26 cellular contexts compared by ENCODE assay signal in the genomic region with DNA sequence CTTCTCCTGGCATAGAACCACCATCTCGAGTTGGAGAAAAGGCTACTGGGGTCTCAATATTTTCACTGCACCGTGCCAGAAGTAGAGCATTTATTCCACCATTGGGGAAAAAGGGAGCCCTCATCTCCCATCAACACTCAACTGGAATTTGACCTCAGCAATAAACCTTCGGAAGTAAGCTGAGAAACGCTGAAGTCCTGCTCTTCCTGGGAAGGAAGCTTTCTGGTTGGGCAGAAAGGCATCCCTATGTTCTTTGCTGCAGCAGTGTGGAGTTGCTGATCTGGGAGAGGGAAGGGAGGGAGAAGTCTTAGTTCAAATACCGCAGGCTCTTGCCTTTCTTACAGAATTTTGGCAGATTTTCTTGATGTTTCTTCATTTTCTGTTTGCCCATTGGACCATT.
DNase-seq lines count a peak whose midpoint lies in the region; ATAC-seq, FAIRE-seq and TF ChIP-seq lines count a peak whose summit lies in the region.
"Had no signal": no experiment of that assay in that cellular context is flagged by ENCODE, and none has a peak within 500 bp of the region (broad histone marks: within the 10 kb centered on the region; RNA-seq: fewer than 3 reads in every experiment).

No MANE protein-coding gene starts in this region.

- DNase-seq in NCI-H446 treated with DMSO at 0.1 percent for 48 hours (lab: John Stamatoyannopoulos, UW) (peak; percentile 7), left colon (no peak), nephron progenitor cell (no peak), small intestine (peak; percentile 34), SIG-M5 treated with dmso at 0.1 percent for 504 hours (lab: John Stamatoyannopoulos, UW; ENCODE audit: unreplicated experiment) (no peak), T-helper 9 cell (no peak)
- DNase-seq in activated effector memory CD4-positive, alpha-beta T cell treated with Interleukin-2 at 50 U/mL for 16 hours, result no peak
- DNase-seq: 8988T; ACHN; AML-193; BE2C; CD4-positive, alpha-beta T cell; CD8-positive, alpha-beta memory T cell; DMS 273 treated with DMSO at 0.1 percent for 48 hours; DMS79; EL; GF-D8; GOT3; H7; HCEC 1CT had no signal

- no peaks in the 10 kb centered on the region for H3K27me3 ChIP-seq in small intestine (ENCODE audit: control insufficient read depth in 2 of 2, insufficient read depth in 2 of 2, low read length in 2 of 2)
- H3K27me3 ChIP-seq: BE2C; BLaER1 treated with 17β-estradiol and CSF1 and Interleukin-3, amounts not matched to agents 10 nM and 100 nM had no signal

- no peaks in the 10 kb centered on the region for H3K27me3 Mint-ChIP-seq in nephron progenitor cell (ENCODE audit: low read depth, poor library complexity)
- H3K27me3 Mint-ChIP-seq: CD4-positive, alpha-beta T cell; CD8-positive, alpha-beta memory T cell had no signal

- TF ChIP-seq CTCF in nephron progenitor cell (IDR thresholded peaks at IDR 0.05), result no peak

- H3K4me1 Mint-ChIP-seq in nephron progenitor cell, result peaks cover 18% of the 10 kb centered on the region
- H3K4me1 Mint-ChIP-seq: CD14-positive monocyte; CD8-positive, alpha-beta memory T cell had no signal

- FAIRE-seq in small intestine (lab: Jason Lieb, UNC), result no peak
- FAIRE-seq: A549, D721Med, GM12891, GM18507 had no signal

- no peaks in the 10 kb centered on the region for H3K9me3 ChIP-seq in small intestine (ENCODE audit: control insufficient read depth, low read depth)
- H3K9me3 ChIP-seq: A549; BE2C; BLaER1 treated with 17β-estradiol and CSF1 and Interleukin-3, amounts not matched to agents 10 nM and 100 nM had no signal

- 22 to 55% (median 32%) methylated on average over 5 of the region's 5 CpGs for WGBS in small intestine, 3 donors

- H3K27ac ChIP-seq in small intestine (ENCODE audit: low read depth in 1 of 2, low read length in 1 of 2), result no peak overlapping the region
- H3K27ac ChIP-seq: A549; BLaER1 treated with 17β-estradiol and CSF1 and Interleukin-3, amounts not matched to agents 10 nM and 100 nM had no signal

- no peaks in the 10 kb centered on the region for H3K9me3 Mint-ChIP-seq in nephron progenitor cell

- no peak overlapping the region for H3K4me3 Mint-ChIP-seq in nephron progenitor cell
- H3K4me3 Mint-ChIP-seq: CD14-positive monocyte; CD4-positive, alpha-beta T cell; CD8-positive, alpha-beta memory T cell had no signal

- intact Hi-C loops in left colon (cut with DNase I, micrococcal nuclease), result no loop called here

- H3K4me1 ChIP-seq in small intestine (ENCODE audit: control insufficient read depth in 2 of 2, insufficient read depth in 1 of 2, low read depth in 1 of 2, low read length in 1 of 2), result no peaks in the 10 kb centered on the region
- H3K4me1 ChIP-seq: A549, BE2C had no signal

- H3K36me3 ChIP-seq in small intestine (ENCODE audit: control insufficient read depth in 2 of 2, insufficient read depth in 2 of 2, low read length in 2 of 2), result no peaks in the 10 kb centered on the region
- H3K36me3 ChIP-seq: BE2C; BLaER1 treated with 17β-estradiol and CSF1 and Interleukin-3, amounts not matched to agents 10 nM and 100 nM had no signal

- no peaks in the 10 kb centered on the region for H3K36me3 Mint-ChIP-seq in nephron progenitor cell (ENCODE audit: low read depth)
- H3K36me3 Mint-ChIP-seq: CD14-positive monocyte; CD8-positive, alpha-beta memory T cell had no signal

- H3K4me3 ChIP-seq in small intestine (ENCODE audit: low read depth in 1 of 2, low read length in 2 of 2), result no peak overlapping the region
- H3K4me3 ChIP-seq: A549; BLaER1 treated with 17β-estradiol and CSF1 and Interleukin-3, amounts not matched to agents 10 nM and 100 nM had no signal

- H3K27ac Mint-ChIP-seq in nephron progenitor cell, result peak overlapping the region; percentile 41
- H3K27ac Mint-ChIP-seq: CD14-positive monocyte; CD4-positive, alpha-beta T cell; CD8-positive, alpha-beta memory T cell had no signal

- peak; percentile 77 for ATAC-seq in left colon
- ATAC-seq: A549 had no signal

Comparison
In these comparisons a context has a peak if more than half of its experiments do, and no peak if none do; other contexts are left out.
1. DNase-seq: peak in NCI-H446 treated with DMSO at 0.1 percent for 48 hours (single experiment) and small intestine (single experiment); none in left colon (0 of 2), nephron progenitor cell (single experiment), SIG-M5 treated with dmso at 0.1 percent for 504 hours (single experiment), activated effector memory CD4-positive, alpha-beta T cell treated with Interleukin-2 at 50 U/mL for 16 hours (single experiment) and T-helper 9 cell (single experiment).